Comparison of ENCODE assay signal across 8 cellular contexts in the genomic region with DNA sequence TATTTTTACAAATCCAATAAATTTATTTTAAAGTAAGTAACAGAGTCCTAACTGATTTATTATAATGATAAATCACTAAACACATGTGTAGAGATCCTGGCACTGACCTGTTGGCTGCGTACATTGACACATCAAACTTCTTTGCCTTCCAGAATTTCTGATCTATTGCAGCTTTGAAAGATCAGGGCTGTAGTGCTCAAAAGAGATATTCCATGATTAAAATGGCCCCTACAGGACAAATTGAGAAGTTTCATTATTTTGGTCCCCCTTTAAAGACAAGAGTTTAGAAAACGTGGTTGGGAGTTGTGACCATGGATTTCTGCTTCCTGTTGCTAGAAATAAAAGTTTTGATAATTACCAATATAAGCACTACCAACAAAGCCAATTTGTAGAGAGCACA.
A peak's percentile ranks its signal among the peaks of the same experiment; 100 is the strongest.
DNase-seq lines count a peak whose midpoint lies in the region; TF ChIP-seq lines count a peak whose summit lies in the region.
"Had no signal": no experiment of that assay in that cellular context is flagged by ENCODE, and none has a peak within 500 bp of the region (broad histone marks: within the 10 kb centered on the region; RNA-seq: fewer than 3 reads in every experiment).

No MANE protein-coding gene starts in this region.

- TF ChIP-seq CTCF in GM20000 (IDR thresholded peaks at IDR 0.05; ENCODE audit: extremely low read depth, missing control alignments): no peak
- TF ChIP-seq CTCF in dorsolateral prefrontal cortex (IDR thresholded peaks at IDR 0.05 in 54 of 56, conservative IDR thresholded peaks at IDR 0.05 in 2 of 56; ENCODE audit: low read depth in 1 of 56, partially characterized antibody in 56 of 56): peak; percentile 46 to 92 (median 74)

- no peak overlapping the region for H3K4me3 ChIP-seq in dorsolateral prefrontal cortex

- H3K27ac ChIP-seq in dorsolateral prefrontal cortex: peak overlapping the region in 31 of 59 donors; percentile 5 to 89 (median 45)
- H3K27ac ChIP-seq: neutrophil had no signal

- peak; percentile 8 for DNase-seq in GM20000 (ENCODE audit: low spot score)
- peak; percentile 53 for DNase-seq in NCI-H748 treated with DMSO at 0.1 percent for 48 hours (lab: John Stamatoyannopoulos, UW)
- DNase-seq in dorsolateral prefrontal cortex: peak in 1 of 10 donors; percentile 28
- DNase-seq in myocyte (ENCODE audit: low read depth): peak; percentile 60
- no peak for DNase-seq in central memory CD4-positive, alpha-beta T cell
- DNase-seq in activated CD8-positive, alpha-beta memory T cell treated with anti-CD3 and anti-CD28 coated beads, Interleukin-2, amount 50 U/mL, for 48 hours: no peak
- DNase-seq in SKM-1 treated with dmso at 0.1 percent for 144 hours (lab: John Stamatoyannopoulos, UW; ENCODE audit: unreplicated experiment): no peak

- intact Hi-C loops in dorsolateral prefrontal cortex (cut with DNase I): loop anchor here (1.0 to 10.0 kb wide), 5 partner anchors 77 to 1239 kb away; no protein-coding TSS in a partner anchor

- H3K27me3 ChIP-seq in dorsolateral prefrontal cortex: no peaks in the 10 kb centered on the region
- H3K27me3 ChIP-seq: neutrophil had no signal

Comparison
In these comparisons a context has a peak if more than half of its experiments do, and no peak if none do; other contexts are left out.
1. DNase-seq: peak in GM20000 (single experiment), NCI-H748 treated with DMSO at 0.1 percent for 48 hours (single experiment) and myocyte (single experiment); none in central memory CD4-positive, alpha-beta T cell (single experiment), activated CD8-positive, alpha-beta memory T cell treated with anti-CD3 and anti-CD28 coated beads, Interleukin-2, amount 50 U/mL, for 48 hours (single experiment) and SKM-1 treated with dmso at 0.1 percent for 144 hours (single experiment).